Comparison of ENCODE assay signal across 20 cellular contexts in the genomic region with DNA sequence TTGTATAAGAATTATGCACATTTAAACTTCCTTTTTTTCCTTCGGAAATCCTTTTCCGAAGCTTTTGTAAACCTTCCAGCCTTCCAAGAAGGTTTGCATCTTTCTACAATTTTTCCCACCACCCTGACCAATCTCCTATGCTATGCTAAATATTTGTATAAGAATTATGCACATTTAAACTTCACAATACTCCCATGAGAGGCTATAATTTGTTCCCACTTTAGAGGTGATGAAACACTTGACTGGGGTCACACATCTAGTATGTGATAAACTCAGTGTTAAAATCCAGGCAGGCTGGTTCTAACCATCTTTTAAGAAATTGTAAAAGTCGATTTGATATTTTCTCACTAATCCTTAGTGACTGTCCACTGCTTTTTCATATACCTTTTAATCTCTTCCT. TPM values are rescaled to one million over a fixed set of nuclear protein-coding genes. Genes with fewer than 3 reads are reported as not detected.
DNase-seq lines count a peak whose midpoint lies in the region; ATAC-seq, FAIRE-seq and TF ChIP-seq lines count a peak whose summit lies in the region.
"Had no signal": no experiment of that assay in that cellular context is flagged by ENCODE, and none has a peak within 500 bp of the region (broad histone marks: within the 10 kb centered on the region; RNA-seq: fewer than 3 reads in every experiment).

No MANE protein-coding gene starts in this region.

- H3K4me3 Mint-ChIP-seq in HFFc6: peak overlapping the region; percentile 42
- H3K4me3 Mint-ChIP-seq: CD4-positive, alpha-beta T cell; GM23338 had no signal

- CTCF ChIA-PET in K562 (lab: Yijun Ruan, JAX; ENCODE audit: low intra/inter-chr PET ratio): no interaction called here

- TF ChIP-seq CTCF in AG10803 (conservative IDR thresholded peaks at IDR 0.05; ENCODE audit: low read length) (no peak), HFFc6 (IDR thresholded peaks at IDR 0.05) (no peak), K562 (IDR thresholded peaks at IDR 0.05 in 2 of 3, conservative IDR thresholded peaks at IDR 0.05 in 1 of 3; ENCODE audit: insufficient read depth in 2 of 3, low read depth in 1 of 3, low read length in 3 of 3) (no peak), smooth muscle cell (IDR thresholded peaks at IDR 0.05; ENCODE audit: borderline replicate concordance, insufficient read depth, poor library complexity, severe bottlenecking) (no peak), mucosa of descending colon (IDR thresholded peaks at IDR 0.05) (no peak)

- H3K4me1 ChIP-seq in K562 (replicated peaks in 1 of 2; ENCODE audit: control insufficient read depth in 2 of 2, insufficient read depth in 2 of 2, low read length in 2 of 2): no peaks in the 10 kb centered on the region
- H3K4me1 ChIP-seq in smooth muscle cell (ENCODE audit: low read depth): peaks cover 37% of the 10 kb centered on the region
- H3K4me1 ChIP-seq in mucosa of descending colon (ENCODE audit: low read depth): no peaks in the 10 kb centered on the region
- H3K4me1 ChIP-seq: BLaER1 had no signal

- H3K9me3 ChIP-seq in K562 (replicated peaks; ENCODE audit: control insufficient read depth, insufficient read depth, low read depth, low read length): no peaks in the 10 kb centered on the region
- no peaks in the 10 kb centered on the region for H3K9me3 ChIP-seq in smooth muscle cell (replicated peaks; ENCODE audit: low read depth)
- H3K9me3 ChIP-seq in mucosa of descending colon: no peaks in the 10 kb centered on the region
- H3K9me3 ChIP-seq: BLaER1 had no signal

- H3K27ac Mint-ChIP-seq in HFFc6: peak overlapping the region; percentile 67
- H3K27ac Mint-ChIP-seq: CD4-positive, alpha-beta T cell; GM23338 had no signal

- intact Hi-C loops in K562 (cut with micrococcal nuclease) (no loop called here), mucosa of descending colon (cut with DNase I, micrococcal nuclease) (no loop called here)

- WGBS in K562 (ENCODE audit: insufficient coverage, low coverage, missing lambda C conversion rate): 65% methylated on average over 3 of the region's 3 CpGs
- WGBS in smooth muscle cell (ENCODE audit: low lambda C conversion rate): 42% methylated on average over 3 of the region's 3 CpGs

- POLR2A ChIA-PET in K562 (lab: Yijun Ruan, JAX): no interaction called here

- H3K27me3 Mint-ChIP-seq in HFFc6 (ENCODE audit: insufficient read depth): peaks cover 33% of the 10 kb centered on the region
- H3K27me3 Mint-ChIP-seq: CD4-positive, alpha-beta T cell had no signal

- FAIRE-seq in K562 (lab: Jason Lieb, UNC): no peak
- FAIRE-seq: HTR-8/SVneo had no signal

- ATAC-seq in K562 (peak; percentile 25; the same call in 1 of the 3 replicates), mucosa of descending colon (no peak)
- ATAC-seq: HCT116 had no signal

- H3K79me2 ChIP-seq in K562 (ENCODE audit: control insufficient read depth, insufficient read depth, low read length) (no peaks in the 10 kb centered on the region), smooth muscle cell (ENCODE audit: low read depth) (no peaks in the 10 kb centered on the region)

- H3K9ac ChIP-seq in K562 (ENCODE audit: insufficient read depth in 1 of 2, low read depth in 2 of 2, low read length in 2 of 2) (no peak overlapping the region), smooth muscle cell (ENCODE audit: low read depth) (no peak overlapping the region)
- H3K9ac ChIP-seq: BLaER1 had no signal

- TF ChIP-seq EP300 in K562 (IDR thresholded peaks at IDR 0.05; ENCODE audit: low read length): no peak

- H4K20me1 ChIP-seq in K562 (replicated peaks; ENCODE audit: control insufficient read depth, insufficient read depth, low read length): no peaks in the 10 kb centered on the region
- H4K20me1 ChIP-seq in smooth muscle cell (ENCODE audit: low read depth): no peaks in the 10 kb centered on the region
- H4K20me1 ChIP-seq: BLaER1 had no signal

- no peak for TF ChIP-seq RAD21 in K562 (CRISPR knock-in tag; conservative IDR thresholded peaks at IDR 0.05 in 1 of 2, IDR thresholded peaks at IDR 0.05 in 1 of 2)

- DNase-seq in AG10803 (ENCODE audit: low read depth) (peak; percentile 39), HFFc6 (no peak), K562 (ENCODE audit: extremely low read depth in 1 of 4, low spot score in 3 of 4) (no peak), smooth muscle cell (lab: John Stamatoyannopoulos, UW; ENCODE audit: unreplicated experiment) (no peak), DMS79 treated with DMSO at 0.1 percent for 48 hours (lab: John Stamatoyannopoulos, UW) (no peak), NCI-H2029 treated with DMSO at 0.1 percent for 48 hours (lab: John Stamatoyannopoulos, UW) (no peak), mucosa of descending colon (no peak)
- DNase-seq: CD4-positive, alpha-beta T cell; DMS153; NCI-H1694; NCI-H2081 treated with DMSO at 0.1 percent for 48 hours; NCI-H2171 treated with DMSO at 0.1 percent for 48 hours; NCI-H526; OCI-M1; Right ventricle myocardium superior; SW 1271 had no signal

- no peak overlapping the region for H3K4me2 ChIP-seq in K562 (ENCODE audit: insufficient read depth, low read length)
- peak overlapping the region; percentile 74 for H3K4me2 ChIP-seq in smooth muscle cell
- H3K4me2 ChIP-seq: BLaER1, GM23338 had no signal

- in situ Hi-C loops in K562 (cut with MboI): loop anchor here (25.0 kb wide), 1 partner anchor 1038 kb away; the partner anchor contains the start of gene BBS7

- no peaks in the 10 kb centered on the region for H3K27me3 ChIP-seq in K562 (ENCODE audit: control insufficient read depth in 2 of 2, insufficient read depth in 2 of 2, low read length in 2 of 2)
- no peaks in the 10 kb centered on the region for H3K27me3 ChIP-seq in smooth muscle cell (ENCODE audit: low read depth)
- H3K27me3 ChIP-seq: BLaER1 had no signal

- peaks cover 23% of the 10 kb centered on the region for H3F3A ChIP-seq in smooth muscle cell (ENCODE audit: low read depth)

- peaks cover 96% of the 10 kb centered on the region for H3K4me1 Mint-ChIP-seq in HFFc6 (ENCODE audit: low read depth)

- H3K9me1 ChIP-seq in K562 (ENCODE audit: control insufficient read depth, insufficient read depth, low read length): no peaks in the 10 kb centered on the region

- H3K36me3 Mint-ChIP-seq in HFFc6 (ENCODE audit: low read depth): peaks cover 51% of the 10 kb centered on the region

- H2AFZ ChIP-seq in K562 (ENCODE audit: low read depth, low read length) (no peak overlapping the region), smooth muscle cell (ENCODE audit: low read depth) (no peak overlapping the region)
- H2AFZ ChIP-seq: GM23338 had no signal

- no TSS peak for BruUV-seq in K562 (replicated peaks; lab: Mats Ljungman, UMichigan)

- TF ChIP-seq POLR2A in K562 (conservative IDR thresholded peaks at IDR 0.05): no peak

- H3K27ac ChIP-seq in K562 (ENCODE audit: extremely low read depth, low read depth, low read length) (no peak overlapping the region), smooth muscle cell (ENCODE audit: low read depth) (peak overlapping the region; percentile 82)
- H3K27ac ChIP-seq: BLaER1 had no signal

- H3K9me3 Mint-ChIP-seq in HFFc6: peaks cover 11% of the 10 kb centered on the region; the same call in 1 of the 2 replicates
- H3K9me3 Mint-ChIP-seq: CD4-positive, alpha-beta T cell had no signal

- peaks cover 18% of the 10 kb centered on the region; the same call in 2 of the 3 replicates for H3K36me3 ChIP-seq in K562 (ENCODE audit: control insufficient read depth, insufficient read depth, low read length)
- H3K36me3 ChIP-seq in smooth muscle cell (ENCODE audit: low read depth): no peaks in the 10 kb centered on the region
- no peaks in the 10 kb centered on the region for H3K36me3 ChIP-seq in mucosa of descending colon (ENCODE audit: low read depth)
- H3K36me3 ChIP-seq: BLaER1 had no signal

- no peak overlapping the region for H3K4me3 ChIP-seq in AG10803 (ENCODE audit: low read length)
- H3K4me3 ChIP-seq in K562: no peak overlapping the region
- H3K4me3 ChIP-seq in smooth muscle cell: no peak overlapping the region
- H3K4me3 ChIP-seq in mucosa of descending colon: no peak overlapping the region
- H3K4me3 ChIP-seq: BLaER1, GM23338 had no signal

TF ChIP-seq in K562, 482 proteins besides CTCF, POLR2A, EP300 and RAD21 (continues in another document):
- no peak for TF ChIP-seq ZNF695 (CRISPR knock-in tag; IDR thresholded peaks at IDR 0.05)
- TF ChIP-seq ARID2 (IDR thresholded peaks at IDR 0.05): no peak
- TF ChIP-seq, protein P1, sequence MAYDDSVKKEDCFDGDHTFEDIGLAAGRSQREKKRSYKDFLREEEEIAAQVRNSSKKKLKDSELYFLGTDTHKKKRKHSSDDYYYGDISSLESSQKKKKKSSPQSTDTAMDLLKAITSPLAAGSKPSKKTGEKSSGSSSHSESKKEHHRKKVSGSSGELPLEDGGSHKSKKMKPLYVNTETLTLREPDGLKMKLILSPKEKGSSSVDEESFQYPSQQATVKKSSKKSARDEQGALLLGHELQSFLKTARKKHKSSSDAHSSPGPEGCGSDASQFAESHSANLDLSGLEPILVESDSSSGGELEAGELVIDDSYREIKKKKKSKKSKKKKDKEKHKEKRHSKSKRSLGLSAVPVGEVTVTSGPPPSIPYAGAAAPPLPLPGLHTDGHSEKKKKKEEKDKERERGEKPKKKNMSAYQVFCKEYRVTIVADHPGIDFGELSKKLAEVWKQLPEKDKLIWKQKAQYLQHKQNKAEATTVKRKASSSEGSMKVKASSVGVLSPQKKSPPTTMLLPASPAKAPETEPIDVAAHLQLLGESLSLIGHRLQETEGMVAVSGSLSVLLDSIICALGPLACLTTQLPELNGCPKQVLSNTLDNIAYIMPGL (CRISPR knock-in tag; IDR thresholded peaks at IDR 0.05): no peak

RNA-seq across cellular contexts. Expression of gene NUDT6, which starts 22.1 kb away (rescaled TPM):
- total RNA-seq in HFFc6 (2021; fragmentation: NEBNext Ultra II Directional; extraction: Animal tissue kit (Norgen Biotek cat#: 25700)): 1 to 10 TPM; 1.9 to 4.4 (median 3.5) TPM
- total RNA-seq in K562 (2011; cell fraction: chromatin; rRNA removed; ENCODE audit: low replicate concordance): 8.0 and 16.1 TPM in 2 replicates
- 4.2 and 5.0 TPM in 2 replicates for total RNA-seq in K562 (2011; cell fraction: nucleolus; rRNA removed)
- 9.4 and 12.9 TPM in 2 replicates for total RNA-seq in K562 (2011; cell fraction: nucleoplasm; rRNA removed)
- 7.8 and 13.1 TPM in 2 replicates for total RNA-seq in K562 (2014; rRNA removed)
- 12.5 and 13.3 TPM in 2 replicates for total RNA-seq in K562 (2014; rRNA removed; fragmentation: Illumina TruSeq; extraction: Trizol)
- total RNA-seq in K562 (2015; rRNA removed; fragmentation: Illumina TruSeq; extraction: Trizol): 14.7 and 16.4 TPM in 2 replicates
- total RNA-seq in K562 (2021): 9.4 and 9.5 TPM in 2 replicates
- 11.1 and 13.7 TPM in 2 replicates for polyA plus RNA-seq in K562 (2011; rRNA removed)
- polyA plus RNA-seq in K562 (2011; cell fraction: cytosol; rRNA removed): 6.8 and 8.6 TPM in 2 replicates
- 8.0 and 11.9 TPM in 2 replicates for polyA plus RNA-seq in K562 (2011; cell fraction: nucleus; rRNA removed)
- 12.2 and 12.6 TPM in 2 replicates for polyA plus RNA-seq in K562 (2012)
- 7.8 and 11.0 TPM in 2 replicates for polyA plus RNA-seq in K562 (2014; fragmentation: Illumina TruSeq; extraction: Trizol)
- 10 to 100 TPM; 15.5 to 18.1 TPM for polyA plus RNA-seq in K562 (2014; fragmentation: Nextera tagmentation; extraction: Ambion mirVana)
- 13.0 and 13.4 TPM in 2 replicates for polyA plus RNA-seq in K562 (2014; rRNA removed)
- 12.6 and 15.2 TPM in 2 replicates for polyA minus RNA-seq in K562 (2011; rRNA and poly(A)+ RNA removed)
- polyA minus RNA-seq in K562 (2011; cell fraction: cytosol; rRNA and poly(A)+ RNA removed): 3.2 and 4.6 TPM in 2 replicates
- polyA minus RNA-seq in K562 (2011; cell fraction: nucleus; rRNA and poly(A)+ RNA removed): 9.8 and 17.5 TPM in 2 replicates
- total RNA-seq in smooth muscle cell: 4.1 and 24.6 TPM in 2 replicates
- 6.2 and 7.0 TPM in 2 replicates for polyA plus RNA-seq in smooth muscle cell
- 10 to 100 TPM in 1 of 3 donors, 1 to 10 TPM in 2; 5.3 to 11.2 (median 5.6) TPM for total RNA-seq in mucosa of descending colon
